15 cellular contexts compared by ENCODE assay signal in genomic region chr7:11343136-11343535, GRCh38.
DNase-seq lines count a peak whose midpoint lies in the region; ATAC-seq and TF ChIP-seq lines count a peak whose summit lies in the region.
"Had no signal": no experiment of that assay in that cellular context is flagged by ENCODE, and none has a peak within 500 bp of the region (broad histone marks: within the 10 kb centered on the region; RNA-seq: fewer than 3 reads in every experiment).

No MANE protein-coding gene starts in this region.

- no peak overlapping the region for H3K4ac ChIP-seq in neuronal stem cell (ENCODE audit: low read length)

- no peak overlapping the region for H2AK5ac ChIP-seq in neuronal stem cell (ENCODE audit: low read depth, low read length)

- ATAC-seq in HG02885 (IDR thresholded peaks at IDR 0.05; ENCODE audit: poor library complexity, unreplicated experiment): peak; percentile 38
- ATAC-seq: CD8-positive, alpha-beta T cell had no signal

- no peak overlapping the region for H3K23ac ChIP-seq in neuronal stem cell (ENCODE audit: low read depth, low read length, poor library complexity)

- no peaks in the 10 kb centered on the region for H3K27me3 ChIP-seq in adipocyte (replicated peaks; ENCODE audit: control insufficient read depth, insufficient read depth, low read length)
- peaks cover 0 to 10% (median 0%) of the 10 kb centered on the region in 3 experiments for H3K27me3 ChIP-seq in neuronal stem cell (ENCODE audit: control insufficient read depth in 3 of 3, insufficient read depth in 3 of 3, low read depth in 1 of 3, low read length in 3 of 3)
- H3K27me3 ChIP-seq: SJCRH30 had no signal

- DNase-seq in NCI-H1436 (lab: John Stamatoyannopoulos, UW) (peak; percentile 8), NCI-H1436 treated with DMSO at 0.1 percent for 48 hours (lab: John Stamatoyannopoulos, UW) (no peak), adipocyte (ENCODE audit: low read depth) (no peak), neuronal stem cell (ENCODE audit: low spot score) (no peak), NCI-H1105 treated with DMSO at 0.1 percent for 48 hours (lab: John Stamatoyannopoulos, UW) (no peak), HFFc6 (no peak)
- no peak for DNase-seq in activated CD4-positive, alpha-beta T cell treated with anti-CD3 and anti-CD28 coated beads, Interleukin-2, amount 50 U/mL, for 4 hours
- DNase-seq: CD8-positive, alpha-beta T cell; GOT3; NCI-H187 treated with DMSO at 0.1 percent for 48 hours; NCI-H510A had no signal

- no peak overlapping the region for H2BK120ac ChIP-seq in neuronal stem cell (ENCODE audit: low read depth, low read length)

- no peak for TF ChIP-seq CTCF in HFFc6 (IDR thresholded peaks at IDR 0.05)

- no peaks in the 10 kb centered on the region; the same call in 1 of the 2 replicates for H3K4me1 Mint-ChIP-seq in HFFc6 (ENCODE audit: low read depth)

- H2BK15ac ChIP-seq in neuronal stem cell (ENCODE audit: low read length): no peak overlapping the region

- H3K18ac ChIP-seq in neuronal stem cell (ENCODE audit: low read length): no peak overlapping the region

- H3K9me3 ChIP-seq in adipocyte (ENCODE audit: control insufficient read depth, low read length) (no peaks in the 10 kb centered on the region), neuronal stem cell (replicated peaks in 1 of 2; ENCODE audit: control insufficient read depth in 2 of 2, insufficient read depth in 1 of 2, low read depth in 1 of 2, low read length in 2 of 2) (no peaks in the 10 kb centered on the region)
- H3K9me3 ChIP-seq: SJCRH30 had no signal

- H3K27ac Mint-ChIP-seq in HFFc6: no peak overlapping the region
- H3K27ac Mint-ChIP-seq: CD8-positive, alpha-beta T cell had no signal

- H3K27ac ChIP-seq in neuronal stem cell (replicated peaks; ENCODE audit: low read length): no peak overlapping the region
- H3K27ac ChIP-seq: 22Rv1, RWPE1, SJCRH30 had no signal

- H3K9me3 Mint-ChIP-seq in HFFc6: no peaks in the 10 kb centered on the region
- H3K9me3 Mint-ChIP-seq: CD8-positive, alpha-beta T cell had no signal

- H3K4me1 ChIP-seq in adipocyte (ENCODE audit: control insufficient read depth, insufficient read depth, low read length) (peaks cover 12% of the 10 kb centered on the region), neuronal stem cell (ENCODE audit: control insufficient read depth in 2 of 2, insufficient read depth in 1 of 2, low read depth in 1 of 2, low read length in 2 of 2) (peaks cover 7 to 8% of the 10 kb centered on the region in 2 donors)

- peak overlapping the region; percentile 81 for H2AFZ ChIP-seq in neuronal stem cell (ENCODE audit: low read length)

- H3K79me1 ChIP-seq in neuronal stem cell (ENCODE audit: low read depth, low read length): no peaks in the 10 kb centered on the region

- H3K4me2 ChIP-seq in neuronal stem cell (ENCODE audit: insufficient read depth, low read length, poor library complexity, severe bottlenecking): no peak overlapping the region

- H3K36me3 Mint-ChIP-seq in HFFc6 (ENCODE audit: low read depth): no peaks in the 10 kb centered on the region
- H3K36me3 Mint-ChIP-seq: CD8-positive, alpha-beta T cell had no signal

- peak overlapping the region; percentile 28 for H3K9ac ChIP-seq in adipocyte (ENCODE audit: low read length)
- no peak overlapping the region for H3K9ac ChIP-seq in neuronal stem cell (ENCODE audit: low read depth, low read length, poor library complexity)

- H3K36me3 ChIP-seq in adipocyte (ENCODE audit: control insufficient read depth, insufficient read depth, low read length, severe bottlenecking): no peaks in the 10 kb centered on the region
- H3K36me3 ChIP-seq in neuronal stem cell (replicated peaks in 1 of 2; ENCODE audit: control insufficient read depth in 2 of 2, insufficient read depth in 2 of 2, low read length in 2 of 2): no peaks in the 10 kb centered on the region
- H3K36me3 ChIP-seq: SJCRH30 had no signal

- H3K4me3 ChIP-seq in adipocyte (ENCODE audit: low read length) (no peak overlapping the region), neuronal stem cell (ENCODE audit: low read length in 2 of 2) (no peak overlapping the region)

- H2BK12ac ChIP-seq in neuronal stem cell (ENCODE audit: low read length): no peak overlapping the region

- H3K4me3 Mint-ChIP-seq in HFFc6: no peak overlapping the region
- H3K4me3 Mint-ChIP-seq: CD8-positive, alpha-beta T cell had no signal

- H4K91ac ChIP-seq in neuronal stem cell (ENCODE audit: low read depth, low read length, poor library complexity): no peak overlapping the region

- no peak overlapping the region for H3K14ac ChIP-seq in neuronal stem cell (ENCODE audit: low read length)

- H4K8ac ChIP-seq in neuronal stem cell (ENCODE audit: low read depth, low read length): no peak overlapping the region

- H3K27me3 Mint-ChIP-seq in HFFc6 (ENCODE audit: insufficient read depth): no peaks in the 10 kb centered on the region

- no peak overlapping the region for H2BK5ac ChIP-seq in neuronal stem cell (ENCODE audit: low read length)
